ENCODE assay signal across 9 cellular contexts in the genomic region with DNA sequence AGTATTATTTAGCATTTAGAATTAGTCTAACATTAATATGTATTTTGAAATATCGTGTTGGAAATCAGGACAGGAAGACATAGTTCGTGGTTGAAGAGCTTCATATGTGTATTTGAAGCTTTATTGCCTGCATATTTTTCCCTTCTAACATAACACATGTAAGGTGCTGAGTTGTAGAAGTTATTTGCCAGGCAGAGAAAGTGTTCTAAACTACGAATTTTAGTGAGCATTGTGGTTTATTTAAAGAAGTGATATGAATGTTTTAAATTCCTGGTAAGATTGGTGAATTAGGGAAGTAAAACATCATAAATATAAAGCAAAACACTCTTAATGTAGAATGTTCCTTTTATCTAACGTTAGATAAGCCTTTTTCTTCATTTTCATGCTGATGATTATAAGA. TPM values are rescaled to one million over a fixed set of nuclear protein-coding genes. Genes with fewer than 3 reads are reported as not detected.
DNase-seq lines count a peak whose midpoint lies in the region; ATAC-seq and TF ChIP-seq lines count a peak whose summit lies in the region.
"Had no signal": no experiment of that assay in that cellular context is flagged by ENCODE, and none has a peak within 500 bp of the region (broad histone marks: within the 10 kb centered on the region; RNA-seq: fewer than 3 reads in every experiment).

No MANE protein-coding gene starts in this region.

- no peak overlapping the region for H3K27ac ChIP-seq in DND-41 (ENCODE audit: low read length)
- H3K27ac ChIP-seq in psoas muscle: no peak overlapping the region

- peak overlapping the region; percentile 90 for H3K4me3 Mint-ChIP-seq in chondrocyte (ENCODE audit: unreplicated experiment)

- WGBS in psoas muscle, 3 donors: 50 to 71% (median 54%) methylated on average over 4 of the region's 4 CpGs

- no peak for DNase-seq in DND-41
- peak; percentile 27 for DNase-seq in NAMALWA (ENCODE audit: low spot score)
- DNase-seq in chondrocyte (ENCODE audit: low spot score): no peak
- no peak for DNase-seq in psoas muscle
- no peak for DNase-seq in AG08396 (ENCODE audit: low spot score)
- DNase-seq: NCI-H2171 had no signal

- peaks cover 34% of the 10 kb centered on the region for H3K4me1 ChIP-seq in DND-41 (ENCODE audit: insufficient read depth, low read length)
- H3K4me1 ChIP-seq in psoas muscle: no peaks in the 10 kb centered on the region
- H3K4me1 ChIP-seq: prostate gland had no signal

- no peaks in the 10 kb centered on the region for H3K27me3 Mint-ChIP-seq in chondrocyte (ENCODE audit: low read depth)

- peak overlapping the region; percentile 93 for H3K27ac Mint-ChIP-seq in chondrocyte (ENCODE audit: unreplicated experiment)

- peaks cover 63% of the 10 kb centered on the region for H3K4me1 Mint-ChIP-seq in chondrocyte (ENCODE audit: low read depth)

- no peaks in the 10 kb centered on the region for H3K36me3 Mint-ChIP-seq in chondrocyte (ENCODE audit: low read depth)

- H3K79me2 ChIP-seq in DND-41 (ENCODE audit: insufficient read depth, low read length): peaks cover 75% of the 10 kb centered on the region

- no peak overlapping the region for H2AFZ ChIP-seq in DND-41 (ENCODE audit: low read depth, low read length)

- no peaks in the 10 kb centered on the region; the same call in 1 of the 2 replicates for H3K36me3 ChIP-seq in DND-41 (ENCODE audit: insufficient read depth, low read length)
- H3K36me3 ChIP-seq in psoas muscle (ENCODE audit: insufficient read depth in 1 of 2, low read depth in 1 of 2): no peaks in the 10 kb centered on the region
- H3K36me3 ChIP-seq: prostate gland had no signal

- H3K9me3 ChIP-seq in DND-41 (ENCODE audit: insufficient read depth, low read length, severe bottlenecking) (no peaks in the 10 kb centered on the region), psoas muscle (no peaks in the 10 kb centered on the region)
- H3K9me3 ChIP-seq: prostate gland had no signal

- H3K9me3 Mint-ChIP-seq in chondrocyte (ENCODE audit: low read depth): no peaks in the 10 kb centered on the region

- peak overlapping the region; percentile 21; the same call in 1 of the 2 replicates for H3K9ac ChIP-seq in DND-41 (ENCODE audit: low read depth, low read length)

- ATAC-seq in DND-41 (ENCODE audit: insufficient read depth, low read depth) (no peak), psoas muscle (no peak), HG03135 (IDR thresholded peaks at IDR 0.05; ENCODE audit: unreplicated experiment) (no peak), HG03139 (IDR thresholded peaks at IDR 0.05; ENCODE audit: unreplicated experiment) (no peak)

- intact Hi-C loops in psoas muscle (cut with DNase I): loop anchor here (5.0 kb wide), 3 partner anchors 46 to 79 kb away; no protein-coding TSS in a partner anchor

- H3K4me3 ChIP-seq in DND-41 (ENCODE audit: low read depth in 1 of 2, low read length in 2 of 2) (no peak overlapping the region; a peak in 1 of 4 replicates), psoas muscle (peak overlapping the region; percentile 93)

- no peak for TF ChIP-seq CTCF in DND-41 (IDR thresholded peaks at IDR 0.05; ENCODE audit: borderline replicate concordance, extremely low read depth, low read length, poor library complexity, severe bottlenecking)
- TF ChIP-seq CTCF in chondrocyte (IDR thresholded peaks at IDR 0.05): no peak
- no peak for TF ChIP-seq CTCF in psoas muscle (IDR thresholded peaks at IDR 0.05)

- peak overlapping the region; percentile 95; the same call in 1 of the 2 replicates for H3K4me2 ChIP-seq in DND-41 (ENCODE audit: insufficient read depth, low read length)

- no peaks in the 10 kb centered on the region for H3K27me3 ChIP-seq in DND-41 (ENCODE audit: insufficient read depth, low read length, poor library complexity)
- no peaks in the 10 kb centered on the region for H3K27me3 ChIP-seq in psoas muscle (ENCODE audit: insufficient read depth in 3 of 3, low read length in 2 of 3)

- H4K20me1 ChIP-seq in DND-41 (ENCODE audit: insufficient read depth, low read length): peaks cover 5% of the 10 kb centered on the region; the same call in 1 of the 2 replicates

RNA-seq across cellular contexts. Expression of a gene that starts 2.5 kb away (rescaled TPM):
- total RNA-seq in chondrocyte (30.9 to 51.1 TPM (median 47.9 TPM) in 3 replicates), psoas muscle (10 to 100 TPM in 3 of 4 donors, 1 to 10 TPM in 1; 7.0 to 30.6 (median 19.0) TPM)
- polyA plus RNA-seq in psoas muscle: 10 to 100 TPM in 1 of 3 donors, 1 to 10 TPM in 2; 4.9 to 18.5 (median 9.8) TPM
